8 cellular contexts compared by ENCODE assay signal in genomic region chr14:100653409-100653808, GRCh38.
DNase-seq lines count a peak whose midpoint lies in the region; ATAC-seq and TF ChIP-seq lines count a peak whose summit lies in the region.

No MANE protein-coding gene starts in this region.

- CTCF ChIA-PET in BJ (lab: Yijun Ruan, JAX): interaction anchor here (0.8 to 10.2 kb wide), 10 partner anchors 9 to 975 kb away, joined by 3 to 109 read pairs (median 4); no protein-coding TSS in a partner anchor

- ATAC-seq in activated naive CD8-positive, alpha-beta T cell treated with anti-CD3 and anti-CD28 coated beads, Interleukin-2, amount 50 U/mL, for 24 hours: no peak
- no peak for ATAC-seq in mucosa of descending colon
- ATAC-seq in HG03095 (IDR thresholded peaks at IDR 0.05; ENCODE audit: unreplicated experiment): no peak
- ATAC-seq in HG02970 (IDR thresholded peaks at IDR 0.05; ENCODE audit: low FRiP score, unreplicated experiment): no peak

- H3K4me1 ChIP-seq in mucosa of descending colon (ENCODE audit: low read depth): peaks cover 6% of the 10 kb centered on the region

- no peak overlapping the region for H3K4me3 Mint-ChIP-seq in activated naive CD8-positive, alpha-beta T cell treated with anti-CD3 and anti-CD28 coated beads, Interleukin-2, amount 50 U/mL, for 24 hours

- H3K36me3 Mint-ChIP-seq in activated naive CD8-positive, alpha-beta T cell treated with anti-CD3 and anti-CD28 coated beads, Interleukin-2, amount 50 U/mL, for 24 hours (ENCODE audit: low read depth): no peaks in the 10 kb centered on the region

- H3K27me3 Mint-ChIP-seq in activated naive CD8-positive, alpha-beta T cell treated with anti-CD3 and anti-CD28 coated beads, Interleukin-2, amount 50 U/mL, for 24 hours: peaks cover 21% of the 10 kb centered on the region

- H3K4me1 Mint-ChIP-seq in activated naive CD8-positive, alpha-beta T cell treated with anti-CD3 and anti-CD28 coated beads, Interleukin-2, amount 50 U/mL, for 24 hours: peaks cover 10% of the 10 kb centered on the region

- POLR2A ChIA-PET in BJ (lab: Charles Lee): no interaction called here

- TF ChIP-seq CTCF in BJ (IDR thresholded peaks at IDR 0.05; ENCODE audit: insufficient read depth, low read depth, low read length) (peak; percentile 45), LNCAP (IDR thresholded peaks at IDR 0.05) (peak; percentile 62), mucosa of descending colon (IDR thresholded peaks at IDR 0.05) (peak; percentile 58)

- intact Hi-C loops in mucosa of descending colon (cut with DNase I, micrococcal nuclease): loop anchor here in 1 of 2 donors (5.0 kb wide), 1 partner anchor 266 kb away; no protein-coding TSS in a partner anchor

- DNase-seq in BJ (ENCODE audit: low read depth) (no peak), mucosa of descending colon (peak in 1 of 3 donors; percentile 58), DMS114 treated with DMSO at 0.1 percent for 48 hours (lab: John Stamatoyannopoulos, UW; ENCODE audit: unreplicated experiment) (no peak), anterior cingulate cortex (lab: John Stamatoyannopoulos, UW) (no peak)
- DNase-seq in activated naive CD8-positive, alpha-beta T cell treated with anti-CD3 and anti-CD28 coated beads, Interleukin-2, amount 50 U/mL, for 24 hours: peak; percentile 36

- H3K9me3 Mint-ChIP-seq in activated naive CD8-positive, alpha-beta T cell treated with anti-CD3 and anti-CD28 coated beads, Interleukin-2, amount 50 U/mL, for 24 hours: no peaks in the 10 kb centered on the region

- no peaks in the 10 kb centered on the region for H3K9me3 ChIP-seq in mucosa of descending colon

- peaks cover 14% of the 10 kb centered on the region for H3K27me3 ChIP-seq in BJ (ENCODE audit: control insufficient read depth, insufficient read depth, low read length)

- H3K4me3 ChIP-seq in BJ (ENCODE audit: low read depth, low read length) (no peak overlapping the region), mucosa of descending colon (no peak overlapping the region)

- H3K36me3 ChIP-seq in BJ (ENCODE audit: control insufficient read depth, insufficient read depth, low read length) (no peaks in the 10 kb centered on the region), mucosa of descending colon (ENCODE audit: low read depth) (no peaks in the 10 kb centered on the region)

- no peak overlapping the region for H3K27ac Mint-ChIP-seq in activated naive CD8-positive, alpha-beta T cell treated with anti-CD3 and anti-CD28 coated beads, Interleukin-2, amount 50 U/mL, for 24 hours
